8 cellular contexts compared by ENCODE assay signal in the genomic region with DNA sequence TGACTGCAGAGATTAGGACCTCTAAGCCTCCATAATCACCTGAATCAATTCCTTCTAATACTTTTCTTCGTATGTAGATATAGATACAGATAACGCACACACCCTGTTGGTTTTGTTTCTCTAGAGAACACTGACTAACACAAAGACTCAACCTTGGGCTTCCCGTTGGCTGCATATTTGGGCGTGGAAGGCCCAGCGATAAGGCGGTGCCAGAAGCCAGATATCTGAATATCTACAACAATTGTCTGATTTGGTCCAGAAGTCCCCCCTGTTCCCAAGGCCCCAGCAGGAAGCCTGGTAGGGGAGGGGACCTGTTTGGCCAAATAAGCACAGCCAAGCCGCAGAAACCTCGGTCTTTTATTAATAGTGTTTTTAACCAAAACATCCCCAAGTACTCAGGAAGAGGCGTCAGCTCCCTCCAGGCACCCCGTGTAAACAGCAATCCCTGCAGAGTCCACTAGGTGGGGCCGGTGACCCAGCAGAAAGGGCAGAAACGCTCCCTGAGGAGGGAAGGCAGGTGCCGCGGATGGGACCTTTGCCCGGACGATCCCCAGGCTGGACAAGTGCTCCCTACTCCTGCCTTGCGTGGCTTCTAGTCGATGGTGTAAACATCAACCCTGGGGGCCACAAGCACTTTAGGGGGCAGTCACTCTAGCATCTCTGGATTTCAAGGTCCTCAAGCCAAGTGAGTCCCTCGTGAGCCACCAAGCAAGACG. TPM values are rescaled to one million over a fixed set of nuclear protein-coding genes. Genes with fewer than 3 reads are reported as not detected.
DNase-seq lines count a peak whose midpoint lies in the region; ATAC-seq and TF ChIP-seq lines count a peak whose summit lies in the region.

No MANE protein-coding gene starts in this region.

- TF ChIP-seq CTCF in chondrocyte (IDR thresholded peaks at IDR 0.05): peak; percentile 94

- H3K4me3 Mint-ChIP-seq in activated CD4-positive, alpha-beta T cell treated with anti-CD3 and anti-CD28 coated beads for 36 hours: no peak overlapping the region
- no peak overlapping the region for H3K4me3 Mint-ChIP-seq in chondrocyte (ENCODE audit: unreplicated experiment)

- H3K36me3 Mint-ChIP-seq in activated CD4-positive, alpha-beta T cell treated with anti-CD3 and anti-CD28 coated beads for 36 hours (ENCODE audit: low read depth): no peaks in the 10 kb centered on the region
- peaks cover 4% of the 10 kb centered on the region for H3K36me3 Mint-ChIP-seq in chondrocyte (ENCODE audit: low read depth)

- peaks cover 3% of the 10 kb centered on the region for H3K27me3 Mint-ChIP-seq in activated CD4-positive, alpha-beta T cell treated with anti-CD3 and anti-CD28 coated beads for 36 hours
- H3K27me3 Mint-ChIP-seq in chondrocyte (ENCODE audit: low read depth): no peaks in the 10 kb centered on the region

- peak; percentile 84 for DNase-seq in activated gamma-delta T cell treated with Interleukin-2 at 50 U/mL for 16 hours
- DNase-seq in activated gamma-delta T cell (lab: John Stamatoyannopoulos, UW): no peak
- DNase-seq in NCI-H2029 (lab: John Stamatoyannopoulos, UW): peak; percentile 32
- peak; percentile 91 for DNase-seq in activated CD4-positive, alpha-beta T cell treated with anti-CD3 and anti-CD28 coated beads for 36 hours
- no peak for DNase-seq in chondrocyte (ENCODE audit: low spot score)
- peak; percentile 83 to 92 for DNase-seq in left colon
- DNase-seq in stimulated activated CD4-positive, alpha-beta T cell treated with anti-CD3 and anti-CD28 coated beads, Interleukin-2, amount 100 ng/mL, for 4 hours (ENCODE audit: low read depth): peak; percentile 74

- intact Hi-C loops in activated CD4-positive, alpha-beta T cell treated with anti-CD3 and anti-CD28 coated beads for 36 hours (cut with DNase I, micrococcal nuclease): loop anchor here (1.0 to 2.0 kb wide), 2 partner anchors 64 to 210 kb away; no protein-coding TSS in a partner anchor
- intact Hi-C loops in left colon (cut with DNase I, micrococcal nuclease): loop anchor here (5.0 to 10.0 kb wide), 2 partner anchors 62 to 64 kb away; no protein-coding TSS in a partner anchor

- peaks cover 4% of the 10 kb centered on the region for H3K4me1 Mint-ChIP-seq in activated CD4-positive, alpha-beta T cell treated with anti-CD3 and anti-CD28 coated beads for 36 hours
- H3K4me1 Mint-ChIP-seq in chondrocyte (ENCODE audit: low read depth): peaks cover 12% of the 10 kb centered on the region

- H3K27ac Mint-ChIP-seq in activated CD4-positive, alpha-beta T cell treated with anti-CD3 and anti-CD28 coated beads for 36 hours: no peak overlapping the region
- H3K27ac Mint-ChIP-seq in chondrocyte (ENCODE audit: unreplicated experiment): no peak overlapping the region

- POLR2A ChIA-PET in activated CD4-positive, alpha-beta T cell treated with anti-CD3 and anti-CD28 coated beads for 36 hours (lab: Charles Lee): no interaction called here

- CTCF ChIA-PET in activated CD4-positive, alpha-beta T cell treated with anti-CD3 and anti-CD28 coated beads for 36 hours (lab: Charles Lee): interaction anchor here (0.5 to 5.1 kb wide), 28 partner anchors 8 to 360 kb away, joined by 3 to 91 read pairs (median 4); no protein-coding TSS in a partner anchor

- no peaks in the 10 kb centered on the region for H3K9me3 Mint-ChIP-seq in activated CD4-positive, alpha-beta T cell treated with anti-CD3 and anti-CD28 coated beads for 36 hours (ENCODE audit: low read depth)
- no peaks in the 10 kb centered on the region for H3K9me3 Mint-ChIP-seq in chondrocyte (ENCODE audit: low read depth)

- peak; percentile 98 for ATAC-seq in activated CD4-positive, alpha-beta T cell treated with anti-CD3 and anti-CD28 coated beads for 36 hours
- peak; percentile 91 for ATAC-seq in left colon
- ATAC-seq in HG02763 (IDR thresholded peaks at IDR 0.05; ENCODE audit: unreplicated experiment): no peak

RNA-seq across cellular contexts. Expression of a gene that starts 56.9 kb away (rescaled TPM):
- 10 to 100 TPM; 45.2 to 50.5 TPM for total RNA-seq in activated CD4-positive, alpha-beta T cell treated with anti-CD3 and anti-CD28 coated beads for 36 hours
- total RNA-seq in chondrocyte: 114 to 129 TPM (median 119 TPM) in 3 replicates
- 100 to 1,000 TPM; 310 to 373 TPM for total RNA-seq in left colon

Comparison
In these comparisons a context has a peak if more than half of its experiments do, and no peak if none do; other contexts are left out.
1. DNase-seq: peak in activated gamma-delta T cell treated with Interleukin-2 at 50 U/mL for 16 hours (single experiment), NCI-H2029 (single experiment), activated CD4-positive, alpha-beta T cell treated with anti-CD3 and anti-CD28 coated beads for 36 hours (single experiment), left colon (2 of 2) and stimulated activated CD4-positive, alpha-beta T cell treated with anti-CD3 and anti-CD28 coated beads, Interleukin-2, amount 100 ng/mL, for 4 hours (single experiment); none in activated gamma-delta T cell (single experiment) and chondrocyte (single experiment).